Comparison of ENCODE assay signal across 8 cellular contexts in genomic region chr16:11379420-11379819, GRCh38. TPM values are rescaled to one million over a fixed set of nuclear protein-coding genes. Genes with fewer than 3 reads are reported as not detected.
A peak's percentile ranks its signal among the peaks of the same experiment; 100 is the strongest.
DNase-seq lines count a peak whose midpoint lies in the region; ATAC-seq and TF ChIP-seq lines count a peak whose summit lies in the region.

No MANE protein-coding gene starts in this region.

- no peaks in the 10 kb centered on the region for H3K36me3 Mint-ChIP-seq in activated CD8-positive, alpha-beta T cell treated with anti-CD3 and anti-CD28 coated beads for 36 hours (ENCODE audit: low read depth)

- no peak overlapping the region for H3K4me3 Mint-ChIP-seq in activated CD8-positive, alpha-beta T cell treated with anti-CD3 and anti-CD28 coated beads for 36 hours

- H3K27ac Mint-ChIP-seq in activated CD8-positive, alpha-beta T cell treated with anti-CD3 and anti-CD28 coated beads for 36 hours = peak overlapping the region; percentile 67

- POLR2A ChIA-PET in activated CD8-positive, alpha-beta T cell treated with anti-CD3 and anti-CD28 coated beads for 36 hours (lab: Charles Lee) = interaction anchor here (1.0 to 1.2 kb wide), 5 partner anchors 20 to 126 kb away, joined by 3 to 4 read pairs (median 3); no protein-coding TSS in a partner anchor

- ATAC-seq in activated CD4-positive, CD25-positive, alpha-beta regulatory T cell treated with anti-CD3 and anti-CD28 coated beads, Interleukin-2, amount 50 U/mL, for 24 hours = peak; percentile 93
- ATAC-seq in HG02798 (IDR thresholded peaks at IDR 0.05; ENCODE audit: poor library complexity, unreplicated experiment) (peak; percentile 71), GM21737 (IDR thresholded peaks at IDR 0.05; ENCODE audit: unreplicated experiment) (no peak), GM21526 (IDR thresholded peaks at IDR 0.05; ENCODE audit: low FRiP score, unreplicated experiment) (no peak)
- peak; percentile 93 for ATAC-seq in activated CD8-positive, alpha-beta T cell treated with anti-CD3 and anti-CD28 coated beads for 36 hours

- H3K27me3 Mint-ChIP-seq in activated CD8-positive, alpha-beta T cell treated with anti-CD3 and anti-CD28 coated beads for 36 hours = no peaks in the 10 kb centered on the region

- peaks cover 2% of the 10 kb centered on the region for H3K9me3 Mint-ChIP-seq in activated CD8-positive, alpha-beta T cell treated with anti-CD3 and anti-CD28 coated beads for 36 hours

- no peak for TF ChIP-seq CTCF in activated CD8-positive, alpha-beta T cell treated with anti-CD3 and anti-CD28 coated beads for 36 hours (IDR thresholded peaks at IDR 0.05)

- CTCF ChIA-PET in activated CD8-positive, alpha-beta T cell treated with anti-CD3 and anti-CD28 coated beads for 36 hours (lab: Charles Lee) = interaction anchor here (1.0 to 3.4 kb wide), 6 partner anchors 8 to 415 kb away, joined by 3 to 20 read pairs (median 7); no protein-coding TSS in a partner anchor

- intact Hi-C loops in activated CD8-positive, alpha-beta T cell treated with anti-CD3 and anti-CD28 coated beads for 36 hours (cut with micrococcal nuclease) = no loop called here

- DNase-seq in activated CD4-positive, CD25-positive, alpha-beta regulatory T cell treated with anti-CD3 and anti-CD28 coated beads, Interleukin-2, amount 50 U/mL, for 72 hours = no peak
- DNase-seq in activated CD8-positive, alpha-beta T cell treated with anti-CD3 and anti-CD28 coated beads for 36 hours = peak; percentile 72
- peak; percentile 64 for DNase-seq in stimulated activated CD4-positive, alpha-beta T cell treated with anti-CD3 and anti-CD28 coated beads, Interleukin-1b, Interleukin-23, amount 100 ng/mL, for 48 hours
- no peak for DNase-seq in NCI-H1436 treated with DMSO at 0.1 percent for 48 hours (lab: John Stamatoyannopoulos, UW)

- peaks cover 13% of the 10 kb centered on the region for H3K4me1 Mint-ChIP-seq in activated CD8-positive, alpha-beta T cell treated with anti-CD3 and anti-CD28 coated beads for 36 hours (ENCODE audit: low read depth)

RNA-seq across cellular contexts. Expression of gene RMI2, which starts 34.2 kb away (rescaled TPM):
- total RNA-seq in activated CD8-positive, alpha-beta T cell treated with anti-CD3 and anti-CD28 coated beads for 36 hours = 10 to 100 TPM; 53.1 to 57.7 TPM

Comparison
In these comparisons a context has a peak if more than half of its experiments do, and no peak if none do; other contexts are left out.
1. ATAC-seq: peak in activated CD4-positive, CD25-positive, alpha-beta regulatory T cell treated with anti-CD3 and anti-CD28 coated beads, Interleukin-2, amount 50 U/mL, for 24 hours (2 of 2), HG02798 (single experiment) and activated CD8-positive, alpha-beta T cell treated with anti-CD3 and anti-CD28 coated beads for 36 hours (single experiment); none in GM21737 (single experiment) and GM21526 (single experiment).
2. DNase-seq: peak in activated CD8-positive, alpha-beta T cell treated with anti-CD3 and anti-CD28 coated beads for 36 hours (single experiment) and stimulated activated CD4-positive, alpha-beta T cell treated with anti-CD3 and anti-CD28 coated beads, Interleukin-1b, Interleukin-23, amount 100 ng/mL, for 48 hours (single experiment); none in activated CD4-positive, CD25-positive, alpha-beta regulatory T cell treated with anti-CD3 and anti-CD28 coated beads, Interleukin-2, amount 50 U/mL, for 72 hours (single experiment) and NCI-H1436 treated with DMSO at 0.1 percent for 48 hours (single experiment).